Comparison of ENCODE assay signal across 15 cellular contexts in genomic region chr10:90587081-90587491, GRCh38.
DNase-seq lines count a peak whose midpoint lies in the region; ATAC-seq and TF ChIP-seq lines count a peak whose summit lies in the region.
"Had no signal": no experiment of that assay in that cellular context is flagged by ENCODE, and none has a peak within 500 bp of the region (broad histone marks: within the 10 kb centered on the region; RNA-seq: fewer than 3 reads in every experiment).

No MANE protein-coding gene starts in this region.

- TF ChIP-seq CTCF in LNCaP clone FGC (IDR thresholded peaks at IDR 0.05; ENCODE audit: control insufficient read depth, extremely low read depth, insufficient read depth) (no peak), astrocyte of the cerebellum (IDR thresholded peaks at IDR 0.05; ENCODE audit: low read depth, low read length, missing control alignments) (no peak), GM10266 (IDR thresholded peaks at IDR 0.05; ENCODE audit: control insufficient read depth, insufficient read depth, low read depth, missing control alignments) (no peak), WERI-Rb-1 (IDR thresholded peaks at IDR 0.05; ENCODE audit: low read depth, low read length) (no peak)

- in situ Hi-C loops in astrocyte of the cerebellum (cut with HindIII; ENCODE audit: low sequenced_read_pairs), result loop anchor here (25.0 kb wide), 1 partner anchor 1175 kb away; the partner anchor contains the start of gene IFIT5

- no peak for ATAC-seq in naive thymus-derived CD8-positive, alpha-beta T cell
- ATAC-seq: gastrocnemius medialis, psoas muscle had no signal

- no peak overlapping the region for H3K4me3 Mint-ChIP-seq in naive thymus-derived CD8-positive, alpha-beta T cell
- H3K4me3 Mint-ChIP-seq: activated naive CD8-positive, alpha-beta T cell treated with anti-CD3 and anti-CD28 coated beads for 36 hours; dendritic cell treated with granulocyte-macrophage colony-stimulating factor and Interleukin-4, amounts not matched to agents 40 ng/mL and 50 ng/mL, for 4 days had no signal

- POLR2A ChIA-PET in naive thymus-derived CD8-positive, alpha-beta T cell (lab: Charles Lee), result no interaction called here

- no peaks in the 10 kb centered on the region for H3K9me3 Mint-ChIP-seq in naive thymus-derived CD8-positive, alpha-beta T cell
- H3K9me3 Mint-ChIP-seq: activated naive CD8-positive, alpha-beta T cell treated with anti-CD3 and anti-CD28 coated beads for 36 hours; dendritic cell treated with granulocyte-macrophage colony-stimulating factor and Interleukin-4, amounts not matched to agents 40 ng/mL and 50 ng/mL, for 4 days had no signal

- DNase-seq in COLO829 (ENCODE audit: low spot score) (peak; percentile 33), LNCaP clone FGC (ENCODE audit: low read depth) (peak; percentile 40), astrocyte of the cerebellum (ENCODE audit: low read depth) (peak; percentile 68), iris pigment epithelial cell (ENCODE audit: low read depth) (peak; percentile 83), GM10266 (ENCODE audit: extremely low spot score) (no peak), WERI-Rb-1 (no peak), COR-L47 (lab: John Stamatoyannopoulos, UW) (no peak)
- no peak for DNase-seq in naive thymus-derived CD8-positive, alpha-beta T cell
- DNase-seq: activated CD8-positive, alpha-beta memory T cell treated with anti-CD3 and anti-CD28 coated beads, Interleukin-2, amount 50 U/mL, for 4 hours; activated naive CD8-positive, alpha-beta T cell treated with anti-CD3 and anti-CD28 coated beads for 36 hours; gastrocnemius medialis; kidney; psoas muscle had no signal

- no peaks in the 10 kb centered on the region for H3K4me1 Mint-ChIP-seq in naive thymus-derived CD8-positive, alpha-beta T cell
- H3K4me1 Mint-ChIP-seq: activated naive CD8-positive, alpha-beta T cell treated with anti-CD3 and anti-CD28 coated beads for 36 hours had no signal

- H3K36me3 ChIP-seq in WERI-Rb-1, result no peaks in the 10 kb centered on the region
- H3K36me3 ChIP-seq: gastrocnemius medialis, SJCRH30 had no signal

- no peaks in the 10 kb centered on the region for H3K27me3 ChIP-seq in WERI-Rb-1 (ENCODE audit: insufficient read depth, low read depth, severe bottlenecking)
- H3K27me3 ChIP-seq: gastrocnemius medialis, SJCRH30 had no signal

- H3K27ac ChIP-seq in WERI-Rb-1, result no peak overlapping the region
- H3K27ac ChIP-seq: gastrocnemius medialis, psoas muscle, SJCRH30 had no signal

- no peak overlapping the region for H3K27ac Mint-ChIP-seq in naive thymus-derived CD8-positive, alpha-beta T cell
- H3K27ac Mint-ChIP-seq: activated naive CD8-positive, alpha-beta T cell treated with anti-CD3 and anti-CD28 coated beads for 36 hours; dendritic cell treated with granulocyte-macrophage colony-stimulating factor and Interleukin-4, amounts not matched to agents 40 ng/mL and 50 ng/mL, for 4 days had no signal

- peaks cover 2 to 17% (median 8%) of the 10 kb centered on the region in 5 donors for H3K27me3 Mint-ChIP-seq in naive thymus-derived CD8-positive, alpha-beta T cell
- H3K27me3 Mint-ChIP-seq: dendritic cell treated with granulocyte-macrophage colony-stimulating factor and Interleukin-4, amounts not matched to agents 40 ng/mL and 50 ng/mL, for 4 days had no signal

- no peaks in the 10 kb centered on the region for H3K36me3 Mint-ChIP-seq in naive thymus-derived CD8-positive, alpha-beta T cell
- H3K36me3 Mint-ChIP-seq: activated naive CD8-positive, alpha-beta T cell treated with anti-CD3 and anti-CD28 coated beads for 36 hours had no signal

- H3K9me3 ChIP-seq in WERI-Rb-1 (ENCODE audit: severe bottlenecking), result no peaks in the 10 kb centered on the region
- H3K9me3 ChIP-seq: gastrocnemius medialis, psoas muscle, SJCRH30 had no signal

- no peak overlapping the region for H3K4me3 ChIP-seq in LNCaP clone FGC (ENCODE audit: low read depth, low read length)
- H3K4me3 ChIP-seq in astrocyte of the cerebellum (ENCODE audit: low read depth, low read length), result no peak overlapping the region
- no peak overlapping the region for H3K4me3 ChIP-seq in WERI-Rb-1 (ENCODE audit: low read depth, low read length)
- H3K4me3 ChIP-seq: gastrocnemius medialis, psoas muscle, SJCRH30 had no signal

Comparison
In these comparisons a context has a peak if more than half of its experiments do, and no peak if none do; other contexts are left out.
1. DNase-seq: peak in COLO829 (single experiment), LNCaP clone FGC (single experiment), astrocyte of the cerebellum (single experiment) and iris pigment epithelial cell (single experiment); none in GM10266 (single experiment), naive thymus-derived CD8-positive, alpha-beta T cell (0 of 10), WERI-Rb-1 (single experiment) and COR-L47 (single experiment).